ENCODE assay signal across 18 cellular contexts in the genomic region with DNA sequence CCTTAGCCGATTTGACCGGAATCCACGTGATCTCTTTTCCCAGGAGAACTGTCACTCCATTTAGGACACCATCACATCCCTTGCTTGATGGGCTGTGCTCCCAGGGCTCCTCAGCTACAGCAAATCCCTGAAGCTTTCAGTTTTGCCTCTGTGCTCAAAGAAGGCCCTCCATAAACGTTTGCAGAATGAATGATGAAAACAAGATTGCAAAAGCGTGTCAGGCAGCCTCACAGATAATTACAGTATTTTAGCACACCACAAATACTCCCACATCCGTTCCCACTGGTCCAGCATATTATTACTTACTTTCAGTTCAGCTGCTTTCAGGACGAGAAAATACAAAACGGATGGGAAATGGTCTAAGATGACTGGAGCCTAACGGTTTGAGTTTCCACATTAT.
DNase-seq lines count a peak whose midpoint lies in the region; ATAC-seq, FAIRE-seq and TF ChIP-seq lines count a peak whose summit lies in the region.
"Had no signal": no experiment of that assay in that cellular context is flagged by ENCODE, and none has a peak within 500 bp of the region (broad histone marks: within the 10 kb centered on the region; RNA-seq: fewer than 3 reads in every experiment).

No MANE protein-coding gene starts in this region.

- peaks cover 13% of the 10 kb centered on the region for H3K36me3 Mint-ChIP-seq in activated naive CD8-positive, alpha-beta T cell treated with anti-CD3 and anti-CD28 coated beads, Interleukin-2, amount 50 U/mL, for 24 hours (ENCODE audit: low read depth)

- H3K27me3 ChIP-seq in HepG2 (ENCODE audit: control insufficient read depth in 1 of 2, insufficient read depth in 2 of 2, low read length in 2 of 2) (no peaks in the 10 kb centered on the region), right lobe of liver (no peaks in the 10 kb centered on the region), suprapubic skin (no peaks in the 10 kb centered on the region)
- H3K27me3 ChIP-seq: uterus had no signal

- H3K4me1 ChIP-seq in HepG2 (ENCODE audit: insufficient read depth, low read length) = no peaks in the 10 kb centered on the region
- no peaks in the 10 kb centered on the region for H3K4me1 ChIP-seq in right lobe of liver
- H3K4me1 ChIP-seq in suprapubic skin = no peaks in the 10 kb centered on the region
- H3K4me1 ChIP-seq: uterus had no signal

- peaks cover 2% of the 10 kb centered on the region for H3K4me1 Mint-ChIP-seq in activated naive CD8-positive, alpha-beta T cell treated with anti-CD3 and anti-CD28 coated beads, Interleukin-2, amount 50 U/mL, for 24 hours
- H3K4me1 Mint-ChIP-seq: neural crest cell had no signal

- CTCF ChIA-PET in HepG2 (lab: Yijun Ruan, JAX; ENCODE audit: low intra/inter-chr PET ratio, low total read pairs) = no interaction called here

- TF ChIP-seq EP300 in HepG2 (IDR thresholded peaks at IDR 0.05; ENCODE audit: low read depth in 2 of 2, low read length in 2 of 2) (no peak), HepG2 (CRISPR knock-in tag; IDR thresholded peaks at IDR 0.05; ENCODE audit: borderline replicate concordance) (no peak), suprapubic skin (IDR thresholded peaks at IDR 0.05) (no peak)

- no peaks in the 10 kb centered on the region for H3K27me3 Mint-ChIP-seq in activated naive CD8-positive, alpha-beta T cell treated with anti-CD3 and anti-CD28 coated beads, Interleukin-2, amount 50 U/mL, for 24 hours

- no peak for ATAC-seq in HepG2
- no peak for ATAC-seq in right lobe of liver
- no peak for ATAC-seq in activated naive CD8-positive, alpha-beta T cell treated with anti-CD3 and anti-CD28 coated beads, Interleukin-2, amount 50 U/mL, for 24 hours
- ATAC-seq: activated CD8-positive, alpha-beta T cell treated with anti-CD3 and anti-CD28 coated beads for 36 hours had no signal

- H3K79me2 ChIP-seq in HepG2 (ENCODE audit: insufficient read depth, low read length) = no peaks in the 10 kb centered on the region

- no peak overlapping the region for H2AFZ ChIP-seq in HepG2 (ENCODE audit: low read length)

- no peak overlapping the region for H3K27ac ChIP-seq in HepG2 (ENCODE audit: extremely low read length, insufficient read depth, low read length)
- H3K27ac ChIP-seq in right lobe of liver = no peak overlapping the region
- H3K27ac ChIP-seq in suprapubic skin = no peak overlapping the region

- H3K4me2 ChIP-seq in HepG2 (ENCODE audit: low read depth, low read length) = no peak overlapping the region

- H3K36me3 ChIP-seq in HepG2 (replicated peaks in 1 of 2; ENCODE audit: control insufficient read depth in 1 of 2, insufficient read depth in 2 of 2, low read length in 2 of 2) = peaks cover 26 to 34% of the 10 kb centered on the region in 2 experiments
- H3K36me3 ChIP-seq in right lobe of liver = peaks cover 1 to 24% (median 14%) of the 10 kb centered on the region in 4 donors
- H3K36me3 ChIP-seq in suprapubic skin = peaks cover 22% of the 10 kb centered on the region
- H3K36me3 ChIP-seq: uterus had no signal

- no peak for TF ChIP-seq RAD21 in HepG2 (CRISPR knock-in tag; IDR thresholded peaks at IDR 0.05)

- POLR2A ChIA-PET in HepG2 (lab: Yijun Ruan, JAX) = no interaction called here

- intact Hi-C loops in HepG2 (cut with micrococcal nuclease; ENCODE audit: unreplicated experiment) (no loop called here), right lobe of liver (cut with DNase I) (no loop called here)

- no peak overlapping the region for H3K27ac Mint-ChIP-seq in activated naive CD8-positive, alpha-beta T cell treated with anti-CD3 and anti-CD28 coated beads, Interleukin-2, amount 50 U/mL, for 24 hours
- H3K27ac Mint-ChIP-seq: activated CD8-positive, alpha-beta T cell treated with anti-CD3 and anti-CD28 coated beads for 36 hours had no signal

- no peaks in the 10 kb centered on the region for H3K9me3 Mint-ChIP-seq in activated naive CD8-positive, alpha-beta T cell treated with anti-CD3 and anti-CD28 coated beads, Interleukin-2, amount 50 U/mL, for 24 hours
- H3K9me3 Mint-ChIP-seq: activated CD8-positive, alpha-beta T cell treated with anti-CD3 and anti-CD28 coated beads for 36 hours; neural crest cell had no signal

- WGBS in HepG2 (ENCODE audit: low lambda C conversion rate) = 89% methylated on average over 9 of the region's 9 CpGs
- WGBS in right lobe of liver (ENCODE audit: insufficient coverage, low coverage, low lambda C conversion rate, missing lambda C conversion rate) = 58% methylated on average over 9 of the region's 9 CpGs
- WGBS in suprapubic skin = 73% methylated on average over 9 of the region's 9 CpGs

- TF ChIP-seq POLR2A in HepG2 (IDR thresholded peaks at IDR 0.05; ENCODE audit: insufficient read depth in 1 of 2, low read depth in 2 of 2, low read length in 2 of 2) = no peak
- no peak for TF ChIP-seq POLR2A in right lobe of liver (IDR thresholded peaks at IDR 0.05)
- no peak for TF ChIP-seq POLR2A in GM12892 (IDR thresholded peaks at IDR 0.05; ENCODE audit: low read depth, low read length)
- no peak for TF ChIP-seq POLR2A in suprapubic skin (IDR thresholded peaks at IDR 0.05)

- FAIRE-seq in HepG2 (lab: Jason Lieb, UNC) = no peak
- FAIRE-seq in GM12892 (lab: Jason Lieb, UNC) = no peak

- TF ChIP-seq CTCF in HepG2 (CRISPR knock-in tag; IDR thresholded peaks at IDR 0.05) (no peak), right lobe of liver (IDR thresholded peaks at IDR 0.05) (no peak), suprapubic skin (IDR thresholded peaks at IDR 0.05) (no peak)

- H3K4me3 Mint-ChIP-seq in activated naive CD8-positive, alpha-beta T cell treated with anti-CD3 and anti-CD28 coated beads, Interleukin-2, amount 50 U/mL, for 24 hours = no peak overlapping the region
- H3K4me3 Mint-ChIP-seq: activated CD8-positive, alpha-beta T cell treated with anti-CD3 and anti-CD28 coated beads for 36 hours; neural crest cell had no signal

- H4K20me1 ChIP-seq in HepG2 (ENCODE audit: insufficient read depth, low read length) = peaks cover 4% of the 10 kb centered on the region; the same call in 1 of the 2 replicates

- no TSS peak for BruUV-seq in HepG2 (replicated peaks; lab: Mats Ljungman, UMichigan)

- DNase-seq in HepG2 (ENCODE audit: low spot score) = no peak
- DNase-seq in right lobe of liver = no peak
- peak; percentile 88 for DNase-seq in SIG-M5 (lab: John Stamatoyannopoulos, UW)
- DNase-seq in fibroblast of peridontal ligament (ENCODE audit: extremely low read depth) = peak; percentile 84
- no peak for DNase-seq in activated naive CD8-positive, alpha-beta T cell treated with anti-CD3 and anti-CD28 coated beads, Interleukin-2, amount 50 U/mL, for 24 hours
- no peak for DNase-seq in HK-2 (ENCODE audit: unreplicated experiment)
- DNase-seq in GM12892 (ENCODE audit: insufficient read length) = no peak
- DNase-seq in suprapubic skin (ENCODE audit: low spot score in 2 of 2) = no peak
- DNase-seq: ACHN; activated CD8-positive, alpha-beta T cell treated with anti-CD3 and anti-CD28 coated beads for 36 hours; activated effector memory CD4-positive, alpha-beta T cell treated with Interleukin-2 at 50 U/mL for 16 hours; HCEC 1CT; NCI-H2081; NCI-H748 treated with DMSO at 0.1 percent for 48 hours; SHP77 treated with DMSO at 0.1 percent for 48 hours; stimulated activated CD4-positive, alpha-beta T cell treated with anti-CD3 and anti-CD28 coated beads, Interleukin-4, amount 100 ng/mL, for 4 hours; uterus had no signal

- H3K9me3 ChIP-seq in HepG2 (ENCODE audit: low read length) = no peaks in the 10 kb centered on the region
- H3K9me3 ChIP-seq in right lobe of liver = no peaks in the 10 kb centered on the region
- no peaks in the 10 kb centered on the region for H3K9me3 ChIP-seq in suprapubic skin
- H3K9me3 ChIP-seq: uterus had no signal

- H3K9ac ChIP-seq in HepG2 (ENCODE audit: insufficient read depth, low read depth, low read length) = no peak overlapping the region

- no peak overlapping the region for H3K4me3 ChIP-seq in HepG2 (replicated peaks in 1 of 3; ENCODE audit: insufficient read depth in 1 of 3, low read depth in 2 of 3, low read length in 3 of 3)
- no peak overlapping the region for H3K4me3 ChIP-seq in right lobe of liver
- no peak overlapping the region for H3K4me3 ChIP-seq in suprapubic skin
- H3K4me3 ChIP-seq: uterus had no signal

- in situ Hi-C loops in HepG2 (cut with HindIII; ENCODE audit: extremely low pct_ligation_motif_present, low pct_unique_long_range_greater_than_20kb) = loop anchor here (5.0 kb wide), 1 partner anchor 162 kb away; no protein-coding TSS in a partner anchor

TF ChIP-seq in HepG2, 621 proteins besides CTCF, POLR2A, EP300 and RAD21:
- TF ChIP-seq MIER3 (CRISPR knock-in tag; IDR thresholded peaks at IDR 0.05; ENCODE audit: borderline replicate concordance) (no peak), RBM22 (optimal IDR thresholded peaks at IDR 0.05; ENCODE audit: low read length) (peak; percentile 72)

Comparison
In these comparisons a context has a peak if more than half of its experiments do, and no peak if none do; other contexts are left out.
1. DNase-seq: peak in SIG-M5 (single experiment) and fibroblast of peridontal ligament (single experiment); none in HepG2 (single experiment), right lobe of liver (0 of 3), activated naive CD8-positive, alpha-beta T cell treated with anti-CD3 and anti-CD28 coated beads, Interleukin-2, amount 50 U/mL, for 24 hours (single experiment), HK-2 (single experiment), GM12892 (single experiment) and suprapubic skin (0 of 2).